30 cellular contexts compared by ENCODE assay signal in the genomic region with DNA sequence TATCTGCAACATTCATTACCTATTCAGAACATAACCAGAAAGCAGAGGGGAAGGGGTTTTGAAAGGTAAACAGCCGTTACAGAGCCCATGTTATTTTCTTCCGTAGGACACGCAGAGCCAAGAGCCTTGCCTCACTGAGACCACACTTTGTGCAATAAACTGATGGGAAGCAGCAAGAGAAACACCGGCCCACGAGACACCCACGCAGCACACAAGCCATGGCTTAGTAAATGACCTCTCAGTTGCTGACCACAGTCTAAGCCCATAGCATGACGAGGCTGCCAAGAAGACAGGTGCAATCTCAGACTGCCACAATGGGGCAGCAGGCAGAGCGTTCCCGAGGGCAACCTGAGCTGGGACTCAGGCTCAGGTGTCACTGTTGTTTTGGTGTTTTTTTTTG. TPM values are rescaled to one million over a fixed set of nuclear protein-coding genes. Genes with fewer than 3 reads are reported as not detected.
A peak's percentile ranks its signal among the peaks of the same experiment; 100 is the strongest.
DNase-seq lines count a peak whose midpoint lies in the region; ATAC-seq, FAIRE-seq and TF ChIP-seq lines count a peak whose summit lies in the region.
"Had no signal": no experiment of that assay in that cellular context is flagged by ENCODE, and none has a peak within 500 bp of the region (broad histone marks: within the 10 kb centered on the region; RNA-seq: fewer than 3 reads in every experiment).

No MANE protein-coding gene starts in this region.

- intact Hi-C loops in HepG2 (cut with micrococcal nuclease; ENCODE audit: unreplicated experiment) = no loop called here
- intact Hi-C loops in mammary epithelial cell (cut with micrococcal nuclease) = no loop called here

- ATAC-seq in HepG2 (no peak), HG03460 (IDR thresholded peaks at IDR 0.05; ENCODE audit: unreplicated experiment) (no peak)
- ATAC-seq: Panc1 had no signal

- no peak for FAIRE-seq in HepG2 (lab: Jason Lieb, UNC)
- FAIRE-seq: islet of Langerhans, TTC549 had no signal

- no peak overlapping the region for H2AFZ ChIP-seq in HepG2 (ENCODE audit: low read length)
- H2AFZ ChIP-seq in neural cell (ENCODE audit: low read depth, low read length) = no peak overlapping the region
- H2AFZ ChIP-seq in mammary epithelial cell (ENCODE audit: low read depth, low read length) = no peak overlapping the region

- H3K36me3 ChIP-seq in liver (ENCODE audit: control insufficient read depth in 4 of 4, insufficient read depth in 3 of 4, low read depth in 1 of 4, low read length in 3 of 4) = no peaks in the 10 kb centered on the region
- H3K36me3 ChIP-seq in HepG2 (replicated peaks in 1 of 2; ENCODE audit: control insufficient read depth in 1 of 2, insufficient read depth in 2 of 2, low read length in 2 of 2) = no peaks in the 10 kb centered on the region
- H3K36me3 ChIP-seq in neural cell (ENCODE audit: insufficient read depth, low read length) = no peaks in the 10 kb centered on the region
- no peaks in the 10 kb centered on the region for H3K36me3 ChIP-seq in mammary epithelial cell (ENCODE audit: insufficient read depth, low read length)
- H3K36me3 ChIP-seq: ascending aorta, BLaER1, ovary, SJSA1 had no signal

- no peak for TF ChIP-seq CTCF in liver (IDR thresholded peaks at IDR 0.05; ENCODE audit: low read depth, low read length, missing input control)
- TF ChIP-seq CTCF in HepG2 (CRISPR knock-in tag; IDR thresholded peaks at IDR 0.05) = no peak
- TF ChIP-seq CTCF in neural cell (IDR thresholded peaks at IDR 0.05; ENCODE audit: poor library complexity, severe bottlenecking) = no peak
- no peak for TF ChIP-seq CTCF in mammary epithelial cell (conservative IDR thresholded peaks at IDR 0.05 in 1 of 2, IDR thresholded peaks at IDR 0.05 in 1 of 2; ENCODE audit: extremely low read depth in 1 of 2, insufficient read depth in 1 of 2, low read depth in 1 of 2, low read length in 2 of 2)

- BruUV-seq in HepG2 (replicated peaks; lab: Mats Ljungman, UMichigan) (no TSS peak), mammary epithelial cell (replicated peaks; lab: Mats Ljungman, UMichigan) (no TSS peak)

- H3K79me2 ChIP-seq in HepG2 (ENCODE audit: insufficient read depth, low read length) (no peaks in the 10 kb centered on the region), neural cell (replicated peaks; ENCODE audit: insufficient read depth, low read length) (no peaks in the 10 kb centered on the region), mammary epithelial cell (ENCODE audit: insufficient read depth, low read length) (peaks cover 2% of the 10 kb centered on the region)

- H3K4me3 ChIP-seq in liver (ENCODE audit: low read depth in 1 of 3, low read length in 3 of 3) = no peak overlapping the region
- no peak overlapping the region for H3K4me3 ChIP-seq in HepG2 (replicated peaks in 1 of 3; ENCODE audit: insufficient read depth in 1 of 3, low read depth in 2 of 3, low read length in 3 of 3)
- no peak overlapping the region for H3K4me3 ChIP-seq in neural cell (ENCODE audit: low read length)
- H3K4me3 ChIP-seq in mammary epithelial cell (replicated peaks in 1 of 3; ENCODE audit: insufficient read depth in 1 of 3, low read depth in 2 of 3, low read length in 3 of 3) = no peak overlapping the region
- H3K4me3 ChIP-seq: ascending aorta, BLaER1, ovary, right atrium auricular region, SJSA1, stomach had no signal

- H3K9ac ChIP-seq in liver (ENCODE audit: low read depth in 1 of 2, low read length in 2 of 2) (no peak overlapping the region), HepG2 (ENCODE audit: insufficient read depth, low read depth, low read length) (no peak overlapping the region), neural cell (ENCODE audit: low read length) (no peak overlapping the region), mammary epithelial cell (ENCODE audit: insufficient read depth, low read length) (no peak overlapping the region)
- H3K9ac ChIP-seq: BLaER1 had no signal

- no peaks in the 10 kb centered on the region for H4K20me1 ChIP-seq in HepG2 (ENCODE audit: insufficient read depth, low read length)
- H4K20me1 ChIP-seq in neural cell (ENCODE audit: insufficient read depth) = no peaks in the 10 kb centered on the region
- no peaks in the 10 kb centered on the region for H4K20me1 ChIP-seq in mammary epithelial cell (ENCODE audit: insufficient read depth, low read length)
- H4K20me1 ChIP-seq: BLaER1 had no signal

- H3K9me2 ChIP-seq in neural cell (ENCODE audit: insufficient read depth, low read length) = no peaks in the 10 kb centered on the region

- H3K4me1 ChIP-seq in liver (ENCODE audit: control insufficient read depth in 4 of 4, insufficient read depth in 4 of 4, low read length in 3 of 4) (peaks cover 10 to 31% (median 16%) of the 10 kb centered on the region in 4 donors), HepG2 (ENCODE audit: insufficient read depth, low read length) (peaks cover 8% of the 10 kb centered on the region), mammary epithelial cell (ENCODE audit: insufficient read depth, low read length) (no peaks in the 10 kb centered on the region)
- H3K4me1 ChIP-seq: ascending aorta, BLaER1, SJSA1 had no signal

- H3K27ac ChIP-seq in liver (ENCODE audit: low read depth in 1 of 2, low read length in 2 of 2) (peak overlapping the region; percentile 64 to 65), HepG2 (ENCODE audit: extremely low read length, insufficient read depth, low read length) (no peak overlapping the region), angular gyrus (ENCODE audit: low read depth, low read length) (peak overlapping the region; percentile 96), neural cell (ENCODE audit: low read length) (peak overlapping the region; percentile 33), mammary epithelial cell (ENCODE audit: insufficient read depth, low read depth, low read length) (no peak overlapping the region)
- H3K27ac ChIP-seq: ascending aorta, BLaER1, ovary, right atrium auricular region, SJSA1, stomach had no signal

- DNase-seq in HepG2 (ENCODE audit: low spot score) (no peak), mammary epithelial cell (no peak), iPS-NIHi11 (ENCODE audit: low spot score) (no peak)
- no peak for DNase-seq in activated effector memory CD4-positive, alpha-beta T cell treated with anti-CD3 and anti-CD28 coated beads, Interleukin-2, amount 50 U/mL, for 16 hours
- DNase-seq: activated CD4-positive, alpha-beta T cell treated with anti-CD3 and anti-CD28 coated beads for 1 hour; activated T-cell treated with anti-CD3 and anti-CD28 coated beads, Interleukin-2, amount 50 U/mL, for 24 hours; central memory CD4-positive, alpha-beta T cell; effector CD4-positive, alpha-beta T cell; EL; foreskin melanocyte; hippocampal formation; naive B cell; NCI-H1436 treated with DMSO at 0.1 percent for 48 hours; NCI-H510A; NK-92 treated with Interleukin-12 subunit alpha and Interleukin-12 subunit beta, amount 100 ng/mL, for 24 hours; ovary; stomach; T-helper 1 cell; trophoblast cell had no signal

- H3K4me2 ChIP-seq in HepG2 (ENCODE audit: low read depth, low read length) = no peak overlapping the region
- no peak overlapping the region for H3K4me2 ChIP-seq in neural cell (ENCODE audit: low read length)
- no peak overlapping the region for H3K4me2 ChIP-seq in mammary epithelial cell (ENCODE audit: insufficient read depth, low read depth, low read length)
- H3K4me2 ChIP-seq: BLaER1 had no signal

- in situ Hi-C loops in HepG2 (cut with HindIII; ENCODE audit: extremely low pct_ligation_motif_present, low pct_unique_long_range_greater_than_20kb) = no loop called here
- in situ Hi-C loops in mammary epithelial cell (cut with MboI; ENCODE audit: low sequenced_read_pairs in 2 of 2) = no loop called here

- H3F3A ChIP-seq in neural cell (ENCODE audit: insufficient read depth, low read length, poor library complexity, severe bottlenecking) = no peaks in the 10 kb centered on the region

- CTCF ChIA-PET in HepG2 (lab: Yijun Ruan, JAX; ENCODE audit: low intra/inter-chr PET ratio, low total read pairs) = no interaction called here
- CTCF ChIA-PET in mammary epithelial cell (lab: Charles Lee; ENCODE audit: low non-redundant PET) = no interaction called here

- no peaks in the 10 kb centered on the region for H3K9me3 ChIP-seq in liver (ENCODE audit: control insufficient read depth in 4 of 4, low read length in 3 of 4)
- no peaks in the 10 kb centered on the region for H3K9me3 ChIP-seq in HepG2 (ENCODE audit: low read length)
- H3K9me3 ChIP-seq in neural cell (ENCODE audit: low read length) = no peaks in the 10 kb centered on the region
- H3K9me3 ChIP-seq in mammary epithelial cell (replicated peaks; ENCODE audit: insufficient read depth, low read length) = no peaks in the 10 kb centered on the region
- H3K9me3 ChIP-seq: ascending aorta, BLaER1, ovary, right atrium auricular region, SJSA1, stomach had no signal

- POLR2A ChIA-PET in HepG2 (lab: Yijun Ruan, JAX) = no interaction called here

- 44% methylated on average over 9 of the region's 9 CpGs for WGBS in liver
- WGBS in HepG2 (ENCODE audit: low lambda C conversion rate) = 36% methylated on average over 6 of the region's 9 CpGs
- 90% methylated on average over 9 of the region's 9 CpGs for WGBS in mammary epithelial cell (ENCODE audit: low coverage, missing lambda C conversion rate)

- TF ChIP-seq RAD21 in liver (IDR thresholded peaks at IDR 0.05) = peak; percentile 34 to 52
- no peak for TF ChIP-seq RAD21 in HepG2 (CRISPR knock-in tag; IDR thresholded peaks at IDR 0.05)
- TF ChIP-seq RAD21 in neural cell (conservative IDR thresholded peaks at IDR 0.05) = no peak

- TF ChIP-seq POLR2A in HepG2 (IDR thresholded peaks at IDR 0.05; ENCODE audit: insufficient read depth in 1 of 2, low read depth in 2 of 2, low read length in 2 of 2) = no peak

- H3K27me3 ChIP-seq in liver (ENCODE audit: control insufficient read depth in 4 of 4, insufficient read depth in 4 of 4, low read length in 3 of 4) (no peaks in the 10 kb centered on the region), HepG2 (ENCODE audit: control insufficient read depth in 1 of 2, insufficient read depth in 2 of 2, low read length in 2 of 2) (peaks cover 0 to 3% of the 10 kb centered on the region in 2 experiments; a peak in 1 of 5 replicates), neural cell (ENCODE audit: insufficient read depth, low read depth, low read length) (no peaks in the 10 kb centered on the region), mammary epithelial cell (ENCODE audit: insufficient read depth, low read length) (no peaks in the 10 kb centered on the region)
- H3K27me3 ChIP-seq: ascending aorta, BLaER1, ovary, right atrium auricular region, SJSA1, stomach had no signal

- dilution Hi-C loops in mammary epithelial cell (cut with HindIII; ENCODE audit: low sequenced_read_pairs) = no loop called here

- TF ChIP-seq EP300 in HepG2 (IDR thresholded peaks at IDR 0.05; ENCODE audit: low read depth in 2 of 2, low read length in 2 of 2) (no peak), HepG2 (CRISPR knock-in tag; IDR thresholded peaks at IDR 0.05; ENCODE audit: borderline replicate concordance) (no peak), neural cell (conservative IDR thresholded peaks at IDR 0.05; ENCODE audit: poor library complexity, severe bottlenecking) (no peak)

RNA-seq across cellular contexts. Expression of a gene that starts 59.6 kb away (rescaled TPM):
- under 1 TPM; 0.19 to 0.67 TPM for total RNA-seq in liver
- polyA plus RNA-seq in liver = under 1 TPM; 0.28 to 0.36 TPM
- 0.38 and 0.71 TPM in 2 replicates for total RNA-seq in HepG2 (2016; rRNA removed; fragmentation: Illumina TruSeq; extraction: Trizol)
- total RNA-seq in HepG2 (2016; cell fraction: cytosol; rRNA removed; fragmentation: Illumina TruSeq; extraction: Trizol; ENCODE audit: low read depth) = 0.53 TPM in 1 of 2 replicates, not detected in the other
- total RNA-seq in HepG2 (2016; cell fraction: insoluble cytoplasmic fraction; rRNA removed; fragmentation: Illumina TruSeq; extraction: Trizol) = 0.37 and 0.48 TPM in 2 replicates
- total RNA-seq in HepG2 (2016; cell fraction: membrane; rRNA removed; fragmentation: Illumina TruSeq; extraction: Trizol) = 0.34 and 0.52 TPM in 2 replicates
- 0.38 and 1.4 TPM in 2 replicates for total RNA-seq in HepG2 (2016; cell fraction: nucleus; rRNA removed; fragmentation: Illumina TruSeq; extraction: Trizol)
- 0.78 and 0.88 TPM in 2 replicates for polyA plus RNA-seq in HepG2 (2011; rRNA removed)
- 0.40 and 0.46 TPM in 2 replicates for polyA plus RNA-seq in HepG2 (2011; cell fraction: cytosol; rRNA removed)
- 0.96 and 1.2 TPM in 2 replicates for polyA plus RNA-seq in HepG2 (2011; cell fraction: nucleus; rRNA removed)
- polyA plus RNA-seq in HepG2 (2012) = 0.42 and 0.49 TPM in 2 replicates
- polyA plus RNA-seq in HepG2 (2016; cell fraction: cytosol; fragmentation: Illumina TruSeq; extraction: Trizol; ENCODE audit: low read depth) = 0.16 and 0.26 TPM in 2 replicates
- 0.57 and 0.64 TPM in 2 replicates for polyA plus RNA-seq in HepG2 (2016; cell fraction: insoluble cytoplasmic fraction; fragmentation: Illumina TruSeq; extraction: Trizol; ENCODE audit: low read depth)
- polyA plus RNA-seq in HepG2 (2016; cell fraction: membrane; fragmentation: Illumina TruSeq; extraction: Trizol; ENCODE audit: low read depth) = 0.26 TPM in 1 of 2 replicates, not detected in the other
- polyA plus RNA-seq in HepG2 (2016; cell fraction: nucleus; fragmentation: Illumina TruSeq; extraction: Trizol; ENCODE audit: insufficient read depth, low read depth) = 1.1 and 2.6 TPM in 2 replicates
- polyA minus RNA-seq in HepG2 (2011; rRNA and poly(A)+ RNA removed; ENCODE audit: low replicate concordance) = 3.9 TPM in 1 of 2 replicates, not detected in the other
- polyA minus RNA-seq in HepG2 (2011; cell fraction: cytosol; rRNA and poly(A)+ RNA removed) = not detected in 2 replicates
- polyA minus RNA-seq in HepG2 (2011; cell fraction: nucleus; rRNA and poly(A)+ RNA removed) = 1.0 and 1.5 TPM in 2 replicates
- 4.6 and 6.9 TPM in 2 replicates for polyA plus RNA-seq in neural cell
- 10.0 and 12.4 TPM in 2 replicates for polyA minus RNA-seq in neural cell
- 10 to 100 TPM in 1 of 2 donors, 1 to 10 TPM in 1; 9.0 to 10.9 TPM for total RNA-seq in mammary epithelial cell
- polyA plus RNA-seq in mammary epithelial cell = 7.9 TPM
- polyA minus RNA-seq in mammary epithelial cell = 2.7 TPM
- total RNA-seq: ascending aorta had no signal

Comparison
In these comparisons a context has a peak if more than half of its experiments do, and no peak if none do; other contexts are left out.
1. H3K27ac ChIP-seq: peak in liver (2 of 2), angular gyrus (single experiment) and neural cell (single experiment); none in HepG2 (single experiment) and mammary epithelial cell (single experiment).